1 cellular context compared by ENCODE assay signal in the genomic region with DNA sequence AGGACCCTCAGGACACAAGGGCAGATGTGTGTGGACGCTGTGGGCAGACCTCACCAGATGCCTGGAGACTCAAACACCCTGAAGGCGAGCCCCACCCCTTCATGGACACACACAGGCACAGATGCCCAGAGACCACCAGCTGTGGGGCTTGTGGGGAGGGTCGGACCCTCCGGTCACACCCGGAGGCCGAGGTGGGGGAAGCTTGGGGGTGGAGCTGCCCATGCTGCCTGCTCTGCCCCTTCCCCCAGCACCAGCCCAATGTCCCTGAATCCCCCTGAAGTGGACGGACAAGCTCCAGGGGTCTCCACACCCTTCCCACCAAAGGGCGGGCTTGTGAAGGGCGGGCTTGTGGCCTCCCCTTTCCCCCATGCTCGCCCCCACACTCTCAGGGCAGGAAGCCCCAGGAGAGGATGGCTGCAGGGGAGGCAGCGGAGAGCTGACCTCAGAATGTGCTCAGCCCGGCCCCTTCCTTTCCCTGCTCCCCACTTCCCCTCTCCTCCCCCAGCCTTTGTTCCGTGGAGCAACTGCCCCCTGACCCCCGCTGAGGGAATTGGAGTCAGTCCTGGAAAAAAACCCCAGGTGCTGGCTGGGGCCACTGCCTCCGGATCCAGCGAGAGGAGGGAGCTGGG.
TF ChIP-seq lines count a peak whose summit lies in the region.

No MANE protein-coding gene starts in this region.

TF ChIP-seq in HepG2, 621 proteins besides CTCF, POLR2A, EP300 and RAD21 (continued from another document):
- TF ChIP-seq, protein P1, sequence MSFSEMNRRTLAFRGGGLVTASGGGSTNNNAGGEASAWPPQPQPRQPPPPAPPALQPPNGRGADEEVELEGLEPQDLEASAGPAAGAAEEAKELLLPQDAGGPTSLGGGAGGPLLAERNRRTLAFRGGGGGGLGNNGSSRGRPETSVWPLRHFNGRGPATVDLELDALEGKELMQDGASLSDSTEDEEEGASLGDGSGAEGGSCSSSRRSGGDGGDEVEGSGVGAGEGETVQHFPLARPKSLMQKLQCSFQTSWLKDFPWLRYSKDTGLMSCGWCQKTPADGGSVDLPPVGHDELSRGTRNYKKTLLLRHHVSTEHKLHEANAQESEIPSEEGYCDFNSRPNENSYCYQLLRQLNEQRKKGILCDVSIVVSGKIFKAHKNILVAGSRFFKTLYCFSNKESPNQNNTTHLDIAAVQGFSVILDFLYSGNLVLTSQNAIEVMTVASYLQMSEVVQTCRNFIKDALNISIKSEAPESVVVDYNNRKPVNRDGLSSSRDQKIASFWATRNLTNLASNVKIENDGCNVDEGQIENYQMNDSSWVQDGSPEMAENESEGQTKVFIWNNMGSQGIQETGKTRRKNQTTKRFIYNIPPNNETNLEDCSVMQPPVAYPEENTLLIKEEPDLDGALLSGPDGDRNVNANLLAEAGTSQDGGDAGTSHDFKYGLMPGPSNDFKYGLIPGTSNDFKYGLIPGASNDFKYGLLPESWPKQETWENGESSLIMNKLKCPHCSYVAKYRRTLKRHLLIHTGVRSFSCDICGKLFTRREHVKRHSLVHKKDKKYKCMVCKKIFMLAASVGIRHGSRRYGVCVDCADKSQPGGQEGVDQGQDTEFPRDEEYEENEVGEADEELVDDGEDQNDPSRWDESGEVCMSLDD (CRISPR knock-in tag; IDR thresholded peaks at IDR 0.05; ENCODE audit: borderline replicate concordance): peak; percentile 37; the same call in 1 of the 2 replicates
- no peak for TF ChIP-seq MTA3 (CRISPR knock-in tag; IDR thresholded peaks at IDR 0.05)
- no peak for TF ChIP-seq ESRRA (CRISPR knock-in tag; IDR thresholded peaks at IDR 0.05; ENCODE audit: low read depth)
- TF ChIP-seq PHF8 (CRISPR knock-in tag; IDR thresholded peaks at IDR 0.05): 0 out of 2 replicates have a peak, but pooled peaks have one; percentile 12
- TF ChIP-seq HNRNPK (IDR thresholded peaks at IDR 0.05; ENCODE audit: low read depth, low read length, poor library complexity, severe bottlenecking): peak; percentile 7
- 0 out of 2 replicates have a peak, but pooled peaks have one; percentile 46 for TF ChIP-seq ZBTB20 (CRISPR knock-in tag; IDR thresholded peaks at IDR 0.05; ENCODE audit: borderline replicate concordance, low read depth)
- peak; percentile 17 for TF ChIP-seq XRCC5 (optimal IDR thresholded peaks at IDR 0.05; ENCODE audit: low read length)
- TF ChIP-seq, protein P2, sequence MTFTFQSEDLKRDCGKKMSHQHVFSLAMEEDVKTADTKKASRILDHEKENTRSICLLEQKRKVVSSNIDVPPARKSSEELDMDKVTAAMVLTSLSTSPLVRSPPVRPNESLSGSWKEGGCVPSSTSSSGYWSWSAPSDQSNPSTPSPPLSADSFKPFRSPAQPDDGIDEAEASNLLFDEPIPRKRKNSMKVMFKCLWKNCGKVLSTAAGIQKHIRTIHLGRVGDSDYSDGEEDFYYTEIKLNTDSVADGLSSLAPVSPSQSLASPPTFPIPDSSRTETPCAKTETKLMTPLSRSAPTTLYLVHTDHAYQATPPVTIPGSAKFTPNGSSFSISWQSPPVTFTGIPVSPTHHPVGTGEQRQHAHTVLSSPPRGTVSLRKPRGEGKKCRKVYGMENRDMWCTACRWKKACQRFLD (CRISPR knock-in tag; IDR thresholded peaks at IDR 0.05; ENCODE audit: borderline replicate concordance): peak; percentile 22; the same call in 1 of the 2 replicates
- TF ChIP-seq SP1 (IDR thresholded peaks at IDR 0.05): no peak
- TF ChIP-seq SP1 (CRISPR knock-in tag; IDR thresholded peaks at IDR 0.05): 0 out of 2 replicates have a peak, but pooled peaks have one; percentile 7
- TF ChIP-seq, protein P3, sequence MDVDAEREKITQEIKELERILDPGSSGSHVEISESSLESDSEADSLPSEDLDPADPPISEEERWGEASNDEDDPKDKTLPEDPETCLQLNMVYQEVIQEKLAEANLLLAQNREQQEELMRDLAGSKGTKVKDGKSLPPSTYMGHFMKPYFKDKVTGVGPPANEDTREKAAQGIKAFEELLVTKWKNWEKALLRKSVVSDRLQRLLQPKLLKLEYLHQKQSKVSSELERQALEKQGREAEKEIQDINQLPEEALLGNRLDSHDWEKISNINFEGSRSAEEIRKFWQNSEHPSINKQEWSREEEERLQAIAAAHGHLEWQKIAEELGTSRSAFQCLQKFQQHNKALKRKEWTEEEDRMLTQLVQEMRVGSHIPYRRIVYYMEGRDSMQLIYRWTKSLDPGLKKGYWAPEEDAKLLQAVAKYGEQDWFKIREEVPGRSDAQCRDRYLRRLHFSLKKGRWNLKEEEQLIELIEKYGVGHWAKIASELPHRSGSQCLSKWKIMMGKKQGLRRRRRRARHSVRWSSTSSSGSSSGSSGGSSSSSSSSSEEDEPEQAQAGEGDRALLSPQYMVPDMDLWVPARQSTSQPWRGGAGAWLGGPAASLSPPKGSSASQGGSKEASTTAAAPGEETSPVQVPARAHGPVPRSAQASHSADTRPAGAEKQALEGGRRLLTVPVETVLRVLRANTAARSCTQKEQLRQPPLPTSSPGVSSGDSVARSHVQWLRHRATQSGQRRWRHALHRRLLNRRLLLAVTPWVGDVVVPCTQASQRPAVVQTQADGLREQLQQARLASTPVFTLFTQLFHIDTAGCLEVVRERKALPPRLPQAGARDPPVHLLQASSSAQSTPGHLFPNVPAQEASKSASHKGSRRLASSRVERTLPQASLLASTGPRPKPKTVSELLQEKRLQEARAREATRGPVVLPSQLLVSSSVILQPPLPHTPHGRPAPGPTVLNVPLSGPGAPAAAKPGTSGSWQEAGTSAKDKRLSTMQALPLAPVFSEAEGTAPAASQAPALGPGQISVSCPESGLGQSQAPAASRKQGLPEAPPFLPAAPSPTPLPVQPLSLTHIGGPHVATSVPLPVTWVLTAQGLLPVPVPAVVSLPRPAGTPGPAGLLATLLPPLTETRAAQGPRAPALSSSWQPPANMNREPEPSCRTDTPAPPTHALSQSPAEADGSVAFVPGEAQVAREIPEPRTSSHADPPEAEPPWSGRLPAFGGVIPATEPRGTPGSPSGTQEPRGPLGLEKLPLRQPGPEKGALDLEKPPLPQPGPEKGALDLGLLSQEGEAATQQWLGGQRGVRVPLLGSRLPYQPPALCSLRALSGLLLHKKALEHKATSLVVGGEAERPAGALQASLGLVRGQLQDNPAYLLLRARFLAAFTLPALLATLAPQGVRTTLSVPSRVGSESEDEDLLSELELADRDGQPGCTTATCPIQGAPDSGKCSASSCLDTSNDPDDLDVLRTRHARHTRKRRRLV (CRISPR knock-in tag; IDR thresholded peaks at IDR 0.05): no peak
- TF ChIP-seq, protein P4, sequence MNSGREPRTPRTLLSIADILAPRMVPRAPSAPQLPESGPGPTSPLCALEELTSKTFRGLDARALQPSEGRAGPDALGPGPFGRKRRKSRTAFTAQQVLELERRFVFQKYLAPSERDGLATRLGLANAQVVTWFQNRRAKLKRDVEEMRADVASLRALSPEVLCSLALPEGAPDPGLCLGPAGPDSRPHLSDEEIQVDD (CRISPR knock-in tag; IDR thresholded peaks at IDR 0.05; ENCODE audit: borderline replicate concordance): peak; percentile 55; the same call in 1 of the 2 replicates
- TF ChIP-seq ZNF264 (CRISPR knock-in tag; IDR thresholded peaks at IDR 0.05): 0 out of 2 replicates have a peak, but pooled peaks have one; percentile 41
- TF ChIP-seq ZNF713 (CRISPR knock-in tag; IDR thresholded peaks at IDR 0.05): peak; percentile 59; the same call in 1 of the 2 replicates
- TF ChIP-seq GABPA (IDR thresholded peaks at IDR 0.05; ENCODE audit: low read depth, low read length): no peak
- TF ChIP-seq GABPA (CRISPR knock-in tag; IDR thresholded peaks at IDR 0.05; ENCODE audit: low read depth): peak; percentile 47; the same call in 1 of the 2 replicates
- peak; percentile 20; the same call in 1 of the 2 replicates for TF ChIP-seq ZBTB7B (CRISPR knock-in tag; IDR thresholded peaks at IDR 0.05)
- TF ChIP-seq POLR2G (IDR thresholded peaks at IDR 0.05; ENCODE audit: low read depth, low read length): peak; percentile 36; the same call in 1 of the 2 replicates
- TF ChIP-seq, protein P5, sequence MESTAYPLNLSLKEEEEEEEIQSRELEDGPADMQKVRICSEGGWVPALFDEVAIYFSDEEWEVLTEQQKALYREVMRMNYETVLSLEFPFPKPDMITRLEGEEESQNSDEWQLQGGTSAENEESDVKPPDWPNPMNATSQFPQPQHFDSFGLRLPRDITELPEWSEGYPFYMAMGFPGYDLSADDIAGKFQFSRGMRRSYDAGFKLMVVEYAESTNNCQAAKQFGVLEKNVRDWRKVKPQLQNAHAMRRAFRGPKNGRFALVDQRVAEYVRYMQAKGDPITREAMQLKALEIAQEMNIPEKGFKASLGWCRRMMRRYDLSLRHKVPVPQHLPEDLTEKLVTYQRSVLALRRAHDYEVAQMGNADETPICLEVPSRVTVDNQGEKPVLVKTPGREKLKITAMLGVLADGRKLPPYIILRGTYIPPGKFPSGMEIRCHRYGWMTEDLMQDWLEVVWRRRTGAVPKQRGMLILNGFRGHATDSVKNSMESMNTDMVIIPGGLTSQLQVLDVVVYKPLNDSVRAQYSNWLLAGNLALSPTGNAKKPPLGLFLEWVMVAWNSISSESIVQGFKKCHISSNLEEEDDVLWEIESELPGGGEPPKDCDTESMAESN (CRISPR knock-in tag; conservative IDR thresholded peaks at IDR 0.05): no peak
- TF ChIP-seq ZBTB8A (CRISPR knock-in tag; IDR thresholded peaks at IDR 0.05; ENCODE audit: borderline replicate concordance, low read depth): 0 out of 2 replicates have a peak, but pooled peaks have one; percentile 30
- TF ChIP-seq HDAC1 (CRISPR knock-in tag; IDR thresholded peaks at IDR 0.05): peak; percentile 64; the same call in 1 of the 2 replicates
- 0 out of 2 replicates have a peak, but pooled peaks have one; percentile 51 for TF ChIP-seq GZF1 (CRISPR knock-in tag; IDR thresholded peaks at IDR 0.05)
- TF ChIP-seq, protein P6, sequence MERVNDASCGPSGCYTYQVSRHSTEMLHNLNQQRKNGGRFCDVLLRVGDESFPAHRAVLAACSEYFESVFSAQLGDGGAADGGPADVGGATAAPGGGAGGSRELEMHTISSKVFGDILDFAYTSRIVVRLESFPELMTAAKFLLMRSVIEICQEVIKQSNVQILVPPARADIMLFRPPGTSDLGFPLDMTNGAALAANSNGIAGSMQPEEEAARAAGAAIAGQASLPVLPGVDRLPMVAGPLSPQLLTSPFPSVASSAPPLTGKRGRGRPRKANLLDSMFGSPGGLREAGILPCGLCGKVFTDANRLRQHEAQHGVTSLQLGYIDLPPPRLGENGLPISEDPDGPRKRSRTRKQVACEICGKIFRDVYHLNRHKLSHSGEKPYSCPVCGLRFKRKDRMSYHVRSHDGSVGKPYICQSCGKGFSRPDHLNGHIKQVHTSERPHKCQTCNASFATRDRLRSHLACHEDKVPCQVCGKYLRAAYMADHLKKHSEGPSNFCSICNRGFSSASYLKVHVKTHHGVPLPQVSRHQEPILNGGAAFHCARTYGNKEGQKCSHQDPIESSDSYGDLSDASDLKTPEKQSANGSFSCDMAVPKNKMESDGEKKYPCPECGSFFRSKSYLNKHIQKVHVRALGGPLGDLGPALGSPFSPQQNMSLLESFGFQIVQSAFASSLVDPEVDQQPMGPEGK (CRISPR knock-in tag; IDR thresholded peaks at IDR 0.05): peak; percentile 74; the same call in 1 of the 2 replicates
- TF ChIP-seq RXRB (CRISPR knock-in tag; IDR thresholded peaks at IDR 0.05; ENCODE audit: borderline replicate concordance): 0 out of 2 replicates have a peak, but pooled peaks have one; percentile 2
